11 cellular contexts compared by ENCODE assay signal in the genomic region with DNA sequence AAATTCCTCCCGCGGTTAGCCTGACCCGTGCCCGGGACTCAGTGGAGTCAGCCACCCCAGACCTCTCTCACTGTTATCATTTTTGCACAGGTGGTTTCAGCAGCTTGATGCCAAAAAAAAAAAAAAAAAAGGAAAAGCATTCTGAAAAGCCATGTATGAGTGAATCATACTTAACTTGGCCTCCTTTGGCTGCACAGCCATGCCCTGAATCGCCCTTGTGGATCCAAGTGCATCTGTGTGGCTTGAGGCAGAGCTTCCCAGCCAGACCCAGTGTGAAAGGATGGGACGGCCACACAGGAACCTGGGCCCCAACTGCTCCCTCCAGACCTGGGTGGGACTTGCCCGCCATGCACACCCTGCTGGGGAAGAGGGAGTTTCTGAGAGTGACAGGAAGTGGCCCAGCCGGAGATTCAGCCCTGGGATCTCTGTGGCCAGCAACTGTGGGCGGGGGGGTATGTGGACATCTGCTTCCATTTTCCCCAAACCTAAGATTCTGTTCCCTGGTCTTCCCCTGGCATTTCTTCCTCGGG.
DNase-seq lines count a peak whose midpoint lies in the region; ATAC-seq and TF ChIP-seq lines count a peak whose summit lies in the region.
"Had no signal": no experiment of that assay in that cellular context is flagged by ENCODE, and none has a peak within 500 bp of the region (broad histone marks: within the 10 kb centered on the region; RNA-seq: fewer than 3 reads in every experiment).

No MANE protein-coding gene starts in this region.

- H3K36me3 ChIP-seq in ES-I3 (ENCODE audit: insufficient read depth, low read length): peaks cover 7% of the 10 kb centered on the region; the same call in 1 of the 2 replicates
- H3K36me3 ChIP-seq: prostate gland had no signal

- DNase-seq in NCI-H226 (peak; percentile 84), non-pigmented ciliary epithelial cell (ENCODE audit: low read depth) (peak; percentile 28), D341Med (ENCODE audit: low spot score) (no peak), NCI-H1048 (lab: John Stamatoyannopoulos, UW) (no peak), NCI-H2081 (lab: John Stamatoyannopoulos, UW) (no peak)
- DNase-seq: effector CD8-positive, alpha-beta T cell; testis had no signal

- no peaks in the 10 kb centered on the region for H3K9me3 Mint-ChIP-seq in dendritic cell treated with granulocyte-macrophage colony-stimulating factor and Interleukin-4, amounts not matched to agents 40 ng/mL and 50 ng/mL, for 4 days

- peak overlapping the region; percentile 72 for H3K27ac Mint-ChIP-seq in dendritic cell treated with granulocyte-macrophage colony-stimulating factor and Interleukin-4, amounts not matched to agents 40 ng/mL and 50 ng/mL, for 4 days

- no peak for TF ChIP-seq POLR2A in GM18505 (IDR thresholded peaks at IDR 0.05; ENCODE audit: borderline replicate concordance, extremely low read depth, insufficient read depth, insufficient read length)

- ATAC-seq in GM18505 (IDR thresholded peaks at IDR 0.05; ENCODE audit: unreplicated experiment): no peak

- no peaks in the 10 kb centered on the region; the same call in 1 of the 2 replicates for H3K4me1 ChIP-seq in ES-I3 (ENCODE audit: insufficient read depth, low read length)
- H3K4me1 ChIP-seq: prostate gland had no signal

- peaks cover 35% of the 10 kb centered on the region for H3K27me3 Mint-ChIP-seq in dendritic cell treated with granulocyte-macrophage colony-stimulating factor and Interleukin-4, amounts not matched to agents 40 ng/mL and 50 ng/mL, for 4 days

- peak overlapping the region; percentile 19; the same call in 1 of the 2 replicates for H3K9ac ChIP-seq in ES-I3 (ENCODE audit: low read depth, low read length)

- no peaks in the 10 kb centered on the region for H3K9me3 ChIP-seq in ES-I3 (ENCODE audit: control insufficient read depth, insufficient read depth, low read length)
- H3K9me3 ChIP-seq: prostate gland, testis had no signal

- no peak overlapping the region for H3K4me3 Mint-ChIP-seq in dendritic cell treated with granulocyte-macrophage colony-stimulating factor and Interleukin-4, amounts not matched to agents 40 ng/mL and 50 ng/mL, for 4 days

- intact Hi-C loops in dendritic cell treated with granulocyte-macrophage colony-stimulating factor and Interleukin-4, amounts not matched to agents 40 ng/mL and 50 ng/mL, for 4 days (cut with micrococcal nuclease): no loop called here

- peaks cover 27% of the 10 kb centered on the region for H3K36me3 Mint-ChIP-seq in dendritic cell treated with granulocyte-macrophage colony-stimulating factor and Interleukin-4, amounts not matched to agents 40 ng/mL and 50 ng/mL, for 4 days (ENCODE audit: low read depth)

- H3K4me1 Mint-ChIP-seq in dendritic cell treated with granulocyte-macrophage colony-stimulating factor and Interleukin-4, amounts not matched to agents 40 ng/mL and 50 ng/mL, for 4 days (ENCODE audit: low read depth): peaks cover 29% of the 10 kb centered on the region

Comparison
In these comparisons a context has a peak if more than half of its experiments do, and no peak if none do; other contexts are left out.
1. DNase-seq: peak in NCI-H226 (single experiment) and non-pigmented ciliary epithelial cell (single experiment); none in D341Med (single experiment), NCI-H1048 (single experiment) and NCI-H2081 (0 of 2).